ENCODE assay signal across 28 cellular contexts in genomic region chr4:127470290-127470809, GRCh38.
"Had no signal": no experiment of that assay in that cellular context is flagged by ENCODE, and none has a peak within 500 bp of the region (broad histone marks: within the 10 kb centered on the region; RNA-seq: fewer than 3 reads in every experiment).

No MANE protein-coding gene starts in this region.

- H3K9me3 Mint-ChIP-seq: activated T-helper 1 cell treated with anti-CD3 and anti-CD28 coated beads, Interleukin-12 subunit alpha, Interleukin-12 subunit beta, Interleukin-2, Interleukin-4 antibody, amounts not matched to agents 30 ng/mL and 10 ng/mL and 1 ng/mL, durations not matched to agents 14 hours and 24 hours and 36 hours; T-helper 1 cell treated with Interleukin-12 subunit alpha and Interleukin-12 subunit beta and Interleukin-4 antibody, amounts not matched to agents 30 μg/mL and 1 μg/mL, for 36 hours had no signal

- H3K27ac Mint-ChIP-seq: activated T-helper 1 cell treated with anti-CD3 and anti-CD28 coated beads, Interleukin-12 subunit alpha, Interleukin-12 subunit beta, Interleukin-2, Interleukin-4 antibody, amounts not matched to agents 30 ng/mL and 10 ng/mL and 1 ng/mL, durations not matched to agents 14 hours and 24 hours and 36 hours; dendritic cell treated with granulocyte-macrophage colony-stimulating factor and Interleukin-4, amounts not matched to agents 40 ng/mL and 50 ng/mL, for 4 days; T-helper 1 cell treated with Interleukin-12 subunit alpha and Interleukin-12 subunit beta and Interleukin-4 antibody, amounts not matched to agents 30 μg/mL and 1 μg/mL, for 36 hours had no signal

- FAIRE-seq: endometrium, frontal cortex, pancreas, TTC549 had no signal

- DNase-seq: activated CD4-positive, alpha-beta T cell treated with anti-CD3 and anti-CD28 coated beads for 48 hours; activated CD4-positive, alpha-beta T cell treated with anti-CD3 and anti-CD28 coated beads, Interleukin-2, amount 50 U/mL, for 48 hours; activated CD8-positive, alpha-beta memory T cell treated with anti-CD3 and anti-CD28 coated beads, Interleukin-2, amount 50 U/mL, for 4 hours; activated effector memory CD4-positive, alpha-beta T cell treated with anti-CD3 and anti-CD28 coated beads, Interleukin-2, amount 50 U/mL, for 16 hours; activated naive CD4-positive, alpha-beta T cell treated with anti-CD3 and anti-CD28 coated beads, Interleukin-2, amount 50 U/mL, for 16 hours; activated T-cell treated with anti-CD3 and anti-CD28 coated beads, Interleukin-2, amount 50 U/mL, for 1 hour; amygdala; caudate nucleus; pancreas; stimulated activated CD4-positive, alpha-beta T cell treated with anti-CD3 and anti-CD28 coated beads, Interleukin-12 subunit alpha, Interleukin-12 subunit beta, amount 100 ng/mL, for 4 hours; stimulated activated CD4-positive, alpha-beta T cell treated with anti-CD3 and anti-CD28 coated beads, Interleukin-4, amount 100 ng/mL, for 1 hour; stimulated activated naive CD8-positive, alpha-beta T cell treated with anti-CD3 and anti-CD28 coated beads, Interleukin-15, Interleukin-2, amounts not matched to agents 100 U/mL and 50 U/mL, for 24 hours; T-helper 9 cell; trophoblast cell had no signal

- H3K27me3 Mint-ChIP-seq: dendritic cell treated with granulocyte-macrophage colony-stimulating factor and Interleukin-4, amounts not matched to agents 40 ng/mL and 50 ng/mL, for 4 days had no signal

- H3K4me3 Mint-ChIP-seq: activated T-helper 1 cell treated with anti-CD3 and anti-CD28 coated beads, Interleukin-12 subunit alpha, Interleukin-12 subunit beta, Interleukin-2, Interleukin-4 antibody, amounts not matched to agents 30 ng/mL and 10 ng/mL and 1 ng/mL, durations not matched to agents 14 hours and 24 hours and 36 hours; dendritic cell treated with granulocyte-macrophage colony-stimulating factor and Interleukin-4, amounts not matched to agents 40 ng/mL and 50 ng/mL, for 4 days; nephron; T-helper 1 cell treated with Interleukin-12 subunit alpha and Interleukin-12 subunit beta and Interleukin-4 antibody, amounts not matched to agents 30 μg/mL and 1 μg/mL, for 36 hours had no signal

- H3K9me3 ChIP-seq: neutrophil, pancreas, right atrium auricular region, thoracic aorta, uterus had no signal

- H3K4me3 ChIP-seq: left lung, pancreas, right atrium auricular region, thoracic aorta, uterus had no signal

- H3K27me3 ChIP-seq: left lung, neutrophil, pancreas, right atrium auricular region, uterus had no signal

- H3K4me1 ChIP-seq: left lung, pancreas, right atrium auricular region, uterus had no signal

- ATAC-seq: left lung; pancreas; stimulated activated naive CD8-positive, alpha-beta T cell treated with anti-CD3 and anti-CD28 coated beads, Interleukin-15, Interleukin-2, amounts not matched to agents 100 U/mL and 50 U/mL, for 24 hours had no signal

- H3K36me3 ChIP-seq: left lung, neutrophil, pancreas, right atrium auricular region, thoracic aorta, uterus had no signal

- H3K27ac ChIP-seq: epithelial cell of prostate, left lung, neutrophil, pancreas, right atrium auricular region, thoracic aorta, uterus, VCaP had no signal
